ENCODE assay signal across 11 cellular contexts in the genomic region with DNA sequence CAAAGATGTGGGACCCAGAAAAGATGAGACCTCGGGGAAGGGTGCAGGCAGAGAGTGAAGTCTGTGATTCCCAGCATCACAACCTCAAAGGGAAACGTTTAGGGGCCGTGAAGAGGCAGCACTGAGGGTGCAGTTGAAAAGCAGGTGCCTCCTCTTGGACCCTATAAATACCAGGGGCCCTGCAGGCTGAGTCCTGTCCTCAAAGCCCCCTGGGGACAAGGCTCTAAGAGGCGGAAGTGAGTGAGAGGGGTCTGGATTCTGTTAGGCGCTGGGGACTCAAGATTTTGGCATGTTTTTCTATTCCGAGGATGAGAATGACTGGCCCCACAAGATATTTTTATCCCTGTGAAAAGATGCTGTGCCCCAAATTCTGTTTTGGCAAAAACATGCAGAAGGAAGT.
DNase-seq lines count a peak whose midpoint lies in the region; ATAC-seq and TF ChIP-seq lines count a peak whose summit lies in the region.
"Had no signal": no experiment of that assay in that cellular context is flagged by ENCODE, and none has a peak within 500 bp of the region (broad histone marks: within the 10 kb centered on the region; RNA-seq: fewer than 3 reads in every experiment).

No MANE protein-coding gene starts in this region.

- no peak overlapping the region for H3K4me3 ChIP-seq in CD8-positive, alpha-beta memory T cell (ENCODE audit: low read length)
- no peak overlapping the region for H3K4me3 ChIP-seq in HL-60 (replicated peaks; ENCODE audit: insufficient read depth, low read length)
- H3K4me3 ChIP-seq: body of pancreas had no signal

- H3K27ac ChIP-seq in CD8-positive, alpha-beta memory T cell (ENCODE audit: low read depth, low read length) = no peak overlapping the region
- peak overlapping the region; percentile 91 for H3K27ac ChIP-seq in HL-60 (replicated peaks)
- peak overlapping the region; percentile 41 for H3K27ac ChIP-seq in caudate nucleus (ENCODE audit: low read depth, low read length)
- H3K27ac ChIP-seq: body of pancreas had no signal

- CTCF ChIA-PET in CD8-positive, alpha-beta memory T cell (lab: Charles Lee) = interaction anchor here (1.0 kb wide), 1 partner anchor 9 kb away, joined by 3 read pairs; no protein-coding TSS in a partner anchor

- no peaks in the 10 kb centered on the region for H3K9me3 Mint-ChIP-seq in CD8-positive, alpha-beta memory T cell
- no peaks in the 10 kb centered on the region for H3K9me3 Mint-ChIP-seq in progenitor cell of endocrine pancreas (ENCODE audit: low read depth)

- POLR2A ChIA-PET in CD8-positive, alpha-beta memory T cell (lab: Charles Lee) = no interaction called here

- peaks cover 65% of the 10 kb centered on the region for H3K4me1 ChIP-seq in CD8-positive, alpha-beta memory T cell (ENCODE audit: insufficient read depth, low read length)
- H3K4me1 ChIP-seq: body of pancreas had no signal

- H3K4me1 Mint-ChIP-seq in CD8-positive, alpha-beta memory T cell = peaks cover 42 to 74% (median 68%) of the 10 kb centered on the region in 3 donors
- peaks cover 26% of the 10 kb centered on the region for H3K4me1 Mint-ChIP-seq in progenitor cell of endocrine pancreas (ENCODE audit: low read depth)

- peaks cover 14 to 79% (median 30%) of the 10 kb centered on the region in 3 donors for H3K36me3 Mint-ChIP-seq in CD8-positive, alpha-beta memory T cell
- peaks cover 53% of the 10 kb centered on the region for H3K36me3 Mint-ChIP-seq in progenitor cell of endocrine pancreas (ENCODE audit: insufficient read depth)

- no peaks in the 10 kb centered on the region for H3K27me3 ChIP-seq in CD8-positive, alpha-beta memory T cell (ENCODE audit: insufficient read depth, low read length, poor library complexity, severe bottlenecking)
- H3K27me3 ChIP-seq in HL-60 (ENCODE audit: insufficient read depth, poor library complexity, severe bottlenecking) = no peaks in the 10 kb centered on the region
- H3K27me3 ChIP-seq: body of pancreas had no signal

- H3K9me3 ChIP-seq in CD8-positive, alpha-beta memory T cell (ENCODE audit: low read length) = no peaks in the 10 kb centered on the region
- H3K9me3 ChIP-seq: body of pancreas had no signal

- no peak overlapping the region for H3K4me3 Mint-ChIP-seq in CD8-positive, alpha-beta memory T cell
- H3K4me3 Mint-ChIP-seq in progenitor cell of endocrine pancreas (ENCODE audit: low read depth) = no peak overlapping the region

- no peak for DNase-seq in CD8-positive, alpha-beta memory T cell
- no peak for DNase-seq in HL-60 (ENCODE audit: low read depth in 1 of 2, low spot score in 1 of 2)
- no peak for DNase-seq in caudate nucleus (lab: John Stamatoyannopoulos, UW)
- DNase-seq in progenitor cell of endocrine pancreas (ENCODE audit: low spot score, unreplicated experiment) = no peak
- DNase-seq in foreskin melanocyte = no peak
- DNase-seq: body of pancreas, mesendoderm, PC-3, T-helper 9 cell had no signal

- ATAC-seq in HG03565 (IDR thresholded peaks at IDR 0.05; ENCODE audit: unreplicated experiment) (no peak), HG03469 (IDR thresholded peaks at IDR 0.05; ENCODE audit: unreplicated experiment) (no peak)
- ATAC-seq: body of pancreas, PC-3 had no signal

- TF ChIP-seq CTCF in HL-60 (IDR thresholded peaks at IDR 0.05; ENCODE audit: insufficient read depth, low read length) (no peak), progenitor cell of endocrine pancreas (IDR thresholded peaks at IDR 0.05; ENCODE audit: unreplicated experiment) (no peak)

- H3K27ac Mint-ChIP-seq in CD8-positive, alpha-beta memory T cell = peak overlapping the region; percentile 38 to 89 (median 84)
- peak overlapping the region; percentile 88 for H3K27ac Mint-ChIP-seq in progenitor cell of endocrine pancreas

- H3K36me3 ChIP-seq in CD8-positive, alpha-beta memory T cell (ENCODE audit: insufficient read depth, low read length) = peaks cover 23% of the 10 kb centered on the region

- peaks cover 0 to 1% of the 10 kb centered on the region in 2 donors for H3K27me3 Mint-ChIP-seq in CD8-positive, alpha-beta memory T cell
- no peaks in the 10 kb centered on the region for H3K27me3 Mint-ChIP-seq in progenitor cell of endocrine pancreas
